ENCODE assay signal across 8 cellular contexts in the genomic region with DNA sequence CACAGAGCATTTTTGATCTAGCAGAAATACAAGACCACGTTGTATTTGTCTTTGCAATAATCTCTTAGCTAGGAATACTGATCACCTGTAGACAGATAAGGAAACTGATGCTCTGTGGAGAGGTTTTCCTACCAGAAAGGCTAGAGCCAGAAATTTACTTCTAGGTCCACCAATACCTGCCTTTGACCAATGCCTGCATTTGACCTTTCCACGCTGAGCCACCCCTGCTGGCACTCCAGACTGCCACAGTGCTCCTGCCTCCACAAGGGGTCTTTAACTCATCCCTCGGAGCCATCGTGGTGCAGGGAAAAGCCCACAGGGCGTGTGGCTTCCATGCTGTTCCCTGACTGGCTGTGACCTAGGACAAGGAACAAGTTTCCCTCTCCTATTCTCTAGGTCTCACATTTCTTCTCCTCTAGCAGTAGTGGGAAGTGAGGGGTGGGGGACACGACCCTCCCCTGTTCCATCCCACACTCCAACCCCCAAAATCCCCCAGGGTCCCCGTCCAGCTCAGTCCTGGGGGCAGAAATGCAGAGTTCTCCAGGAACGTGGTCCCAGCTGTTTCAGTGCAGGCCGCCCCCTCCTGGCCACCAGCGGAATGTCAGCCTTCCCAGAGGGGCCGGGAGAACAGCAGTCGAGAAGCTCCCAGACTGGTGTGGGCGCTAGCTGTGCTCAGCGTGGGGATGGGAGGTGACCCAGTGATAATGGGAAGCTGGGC. TPM values are rescaled to one million over a fixed set of nuclear protein-coding genes. Genes with fewer than 3 reads are reported as not detected.
A peak's percentile ranks its signal among the peaks of the same experiment; 100 is the strongest.
DNase-seq lines count a peak whose midpoint lies in the region; ATAC-seq and TF ChIP-seq lines count a peak whose summit lies in the region.

No MANE protein-coding gene starts in this region.

- H3K27me3 ChIP-seq in dorsolateral prefrontal cortex: peaks cover 0 to 4% (median 0%) of the 10 kb centered on the region in 45 donors

- peak overlapping the region in 25 of 59 donors; percentile 21 to 72 (median 60) for H3K4me3 ChIP-seq in dorsolateral prefrontal cortex

- H3K27me3 Mint-ChIP-seq in activated CD4-positive, alpha-beta memory T cell treated with anti-CD3 and anti-CD28 coated beads, Interleukin-2, amount 10 ng/mL, durations not matched to agents 7 days and 5 days: peaks cover 52% of the 10 kb centered on the region

- peak; percentile 76 to 98 (median 94) for TF ChIP-seq CTCF in dorsolateral prefrontal cortex (IDR thresholded peaks at IDR 0.05 in 54 of 56, conservative IDR thresholded peaks at IDR 0.05 in 2 of 56; ENCODE audit: low read depth in 1 of 56, partially characterized antibody in 56 of 56)

- peak overlapping the region; percentile 27 to 93 (median 83) for H3K27ac ChIP-seq in dorsolateral prefrontal cortex

- DNase-seq in AG08395 (ENCODE audit: low spot score) (peak; percentile 72), GM19238 (ENCODE audit: insufficient read length, low spot score) (peak; percentile 77), NCI-H524 (lab: John Stamatoyannopoulos, UW) (peak; percentile 36 to 63), dorsolateral prefrontal cortex (peak; percentile 75 to 89 (median 85)), medulla oblongata (ENCODE audit: extremely low spot score) (peak; percentile 88)
- peak; percentile 65 for DNase-seq in activated CD4-positive, alpha-beta memory T cell treated with anti-CD3 and anti-CD28 coated beads, Interleukin-2, amount 10 ng/mL, durations not matched to agents 7 days and 5 days
- peak; percentile 9 for DNase-seq in stimulated activated CD8-positive, alpha-beta memory T cell treated with anti-CD3 and anti-CD28 coated beads, Interleukin-12 subunit alpha, Interleukin-12 subunit beta, amount 100 ng/mL, for 24 hours (ENCODE audit: extremely low read depth)

- no peaks in the 10 kb centered on the region for H3K36me3 Mint-ChIP-seq in activated CD4-positive, alpha-beta memory T cell treated with anti-CD3 and anti-CD28 coated beads, Interleukin-2, amount 10 ng/mL, durations not matched to agents 7 days and 5 days (ENCODE audit: low read depth)

- CTCF ChIA-PET in activated CD4-positive, alpha-beta memory T cell treated with anti-CD3 and anti-CD28 coated beads, Interleukin-2, amount 10 ng/mL, durations not matched to agents 7 days and 5 days (lab: Charles Lee): interaction anchor here (0.6 to 3.0 kb wide), 34 partner anchors 8 to 1007 kb away, joined by 3 to 19 read pairs (median 4); a partner anchor contains a TSS

- no peak overlapping the region for H3K4me3 Mint-ChIP-seq in activated CD4-positive, alpha-beta memory T cell treated with anti-CD3 and anti-CD28 coated beads, Interleukin-2, amount 10 ng/mL, durations not matched to agents 7 days and 5 days

- peaks cover 5% of the 10 kb centered on the region for H3K4me1 Mint-ChIP-seq in activated CD4-positive, alpha-beta memory T cell treated with anti-CD3 and anti-CD28 coated beads, Interleukin-2, amount 10 ng/mL, durations not matched to agents 7 days and 5 days

- ATAC-seq in GM21526 (IDR thresholded peaks at IDR 0.05; ENCODE audit: low FRiP score, unreplicated experiment): no peak

- intact Hi-C loops in dorsolateral prefrontal cortex (cut with DNase I): loop anchor here (2.0 to 10.0 kb wide), 4 partner anchors 36 to 162 kb away; a partner anchor contains a TSS

- POLR2A ChIA-PET in activated CD4-positive, alpha-beta memory T cell treated with anti-CD3 and anti-CD28 coated beads, Interleukin-2, amount 10 ng/mL, durations not matched to agents 7 days and 5 days (lab: Charles Lee): interaction anchor here (1.1 kb wide), 1 partner anchor 147 kb away, joined by 3 read pairs; no protein-coding TSS in a partner anchor

- H3K27ac Mint-ChIP-seq in activated CD4-positive, alpha-beta memory T cell treated with anti-CD3 and anti-CD28 coated beads, Interleukin-2, amount 10 ng/mL, durations not matched to agents 7 days and 5 days: no peak overlapping the region

- H3K9me3 Mint-ChIP-seq in activated CD4-positive, alpha-beta memory T cell treated with anti-CD3 and anti-CD28 coated beads, Interleukin-2, amount 10 ng/mL, durations not matched to agents 7 days and 5 days: no peaks in the 10 kb centered on the region

RNA-seq across cellular contexts. Expression of a gene that starts 1.4 kb away (rescaled TPM):
- total RNA-seq in activated CD4-positive, alpha-beta memory T cell treated with anti-CD3 and anti-CD28 coated beads, Interleukin-2, amount 10 ng/mL, durations not matched to agents 7 days and 5 days: not detected
- total RNA-seq in dorsolateral prefrontal cortex: 10 to 100 TPM in 117 of 120 experiments, 1 to 10 TPM in 3; 8.1 to 58.9 (median 19.5) TPM

RNA-seq across cellular contexts. Expression of a gene that starts 57.0 kb away (rescaled TPM):
- total RNA-seq in activated CD4-positive, alpha-beta memory T cell treated with anti-CD3 and anti-CD28 coated beads, Interleukin-2, amount 10 ng/mL, durations not matched to agents 7 days and 5 days: 10 to 100 TPM; 22.5 to 26.1 TPM
- total RNA-seq in dorsolateral prefrontal cortex: 100 to 1,000 TPM in 79 of 120 experiments, 10 to 100 TPM in 41; 39.1 to 162 (median 111) TPM

Comparison
In these comparisons a context has a peak if more than half of its experiments do, and no peak if none do; other contexts are left out.
1. DNase-seq: peak in every context shown above with its lines; median percentile 88 in medulla oblongata; 85 in dorsolateral prefrontal cortex; 77 in GM19238; 72 in AG08395; 65 in activated CD4-positive, alpha-beta memory T cell treated with anti-CD3 and anti-CD28 coated beads, Interleukin-2, amount 10 ng/mL, durations not matched to agents 7 days and 5 days; 50 in NCI-H524; 9 in stimulated activated CD8-positive, alpha-beta memory T cell treated with anti-CD3 and anti-CD28 coated beads, Interleukin-12 subunit alpha, Interleukin-12 subunit beta, amount 100 ng/mL, for 24 hours.
2. RNA of a gene that starts 1.4 kb away (total RNA-seq): 8.1 to 58.9 TPM in dorsolateral prefrontal cortex; not detected in activated CD4-positive, alpha-beta memory T cell treated with anti-CD3 and anti-CD28 coated beads, Interleukin-2, amount 10 ng/mL, durations not matched to agents 7 days and 5 days; every median in the first group is over 4 times any median in the second.